ENCODE assay signal across 8 cellular contexts in genomic region chr16:3173892-3174617, GRCh38. TPM values are rescaled to one million over a fixed set of nuclear protein-coding genes. Genes with fewer than 3 reads are reported as not detected.
DNase-seq lines count a peak whose midpoint lies in the region; ATAC-seq and TF ChIP-seq lines count a peak whose summit lies in the region.

No MANE protein-coding gene starts in this region.

- H3K9me3 Mint-ChIP-seq in GM23338 = peaks cover 11% of the 10 kb centered on the region; the same call in 2 of the 3 replicates

- DNase-seq in COR-L47 (lab: John Stamatoyannopoulos, UW) (peak; percentile 27), GM23338 (ENCODE audit: low spot score) (peak; percentile 97), SJCRH30 (peak; percentile 70 to 85), fibroblast of villous mesenchyme (ENCODE audit: low read depth) (no peak), inferior parietal cortex (ENCODE audit: extremely low spot score) (no peak)
- DNase-seq in activated effector memory CD4-positive, alpha-beta T cell treated with Interleukin-2 at 50 U/mL for 16 hours = no peak

- H3K27ac ChIP-seq in GM23338 (ENCODE audit: low read depth) (peak overlapping the region; percentile 81), SJCRH30 (no peak overlapping the region)

- H3K4me3 ChIP-seq in GM23338 (peak overlapping the region; percentile 85), SJCRH30 (peak overlapping the region; percentile 47), fibroblast of villous mesenchyme (ENCODE audit: low read depth, low read length) (peak overlapping the region; percentile 44)

- H3K9me2 ChIP-seq in GM23338 (ENCODE audit: insufficient read depth) = no peaks in the 10 kb centered on the region

- no peaks in the 10 kb centered on the region for H3K36me3 ChIP-seq in GM23338 (ENCODE audit: insufficient read depth)
- H3K36me3 ChIP-seq in SJCRH30 = no peaks in the 10 kb centered on the region

- peak overlapping the region; percentile 71 for H3K4me3 Mint-ChIP-seq in GM23338

- ATAC-seq in GM23338 (peak; percentile 15), GM21619 (IDR thresholded peaks at IDR 0.05; ENCODE audit: unreplicated experiment) (no peak), GM18873 (IDR thresholded peaks at IDR 0.05; ENCODE audit: low FRiP score, unreplicated experiment) (no peak)

- H3K79me2 ChIP-seq in GM23338 (replicated peaks; ENCODE audit: insufficient read depth) = no peaks in the 10 kb centered on the region

- peak overlapping the region; percentile 56; the same call in 1 of the 2 replicates for H3K27ac Mint-ChIP-seq in GM23338

- peak overlapping the region; percentile 84 for H3K4me2 ChIP-seq in GM23338

- H2AFZ ChIP-seq in GM23338 = peak overlapping the region; percentile 12; the same call in 1 of the 2 replicates

- H3K36me3 Mint-ChIP-seq in GM23338 (ENCODE audit: low read depth) = peaks cover 3% of the 10 kb centered on the region; the same call in 2 of the 3 replicates

- TF ChIP-seq CTCF in GM23338 (conservative IDR thresholded peaks at IDR 0.05; ENCODE audit: low read depth in 2 of 2) = peak; percentile 82 to 83
- TF ChIP-seq CTCF in fibroblast of villous mesenchyme (IDR thresholded peaks at IDR 0.05; ENCODE audit: insufficient read depth, low read depth, low read length) = peak; percentile 45

- peaks cover 26% of the 10 kb centered on the region for H3K27me3 ChIP-seq in GM23338 (ENCODE audit: insufficient read depth)
- H3K27me3 ChIP-seq in SJCRH30 = no peaks in the 10 kb centered on the region

- peaks cover 56% of the 10 kb centered on the region for H3F3A ChIP-seq in GM23338 (replicated peaks; ENCODE audit: low read depth)

- H3K4me1 ChIP-seq in GM23338 (ENCODE audit: insufficient read depth) = peaks cover 3% of the 10 kb centered on the region; the same call in 1 of the 2 replicates
- peaks cover 6% of the 10 kb centered on the region for H3K4me1 ChIP-seq in SJCRH30

- peaks cover 21% of the 10 kb centered on the region for H3K4me1 Mint-ChIP-seq in GM23338

- H4K20me1 ChIP-seq in GM23338 (replicated peaks; ENCODE audit: insufficient read depth) = no peaks in the 10 kb centered on the region; the same call in none of the 2 replicates

- no peaks in the 10 kb centered on the region for H3K9me3 ChIP-seq in SJCRH30 (replicated peaks)

- peaks cover 56% of the 10 kb centered on the region for H3K27me3 Mint-ChIP-seq in GM23338 (ENCODE audit: insufficient read depth, low read depth, poor library complexity)

TF ChIP-seq in GM23338, 12 proteins besides CTCF, POLR2A, EP300 and RAD21:
- TF ChIP-seq NANOG (IDR thresholded peaks at IDR 0.05; ENCODE audit: borderline replicate concordance) (no peak), POLR2AphosphoS5 (IDR thresholded peaks at IDR 0.05; ENCODE audit: low read depth) (0 out of 2 replicates have a peak, but pooled peaks have one; percentile 16), CREB1 (CRISPR knock-in tag; IDR thresholded peaks at IDR 0.05; ENCODE audit: low read depth) (peak; percentile 49)

RNA-seq across cellular contexts. Expression of gene OR1F1, which starts 13.9 kb away (rescaled TPM):
- 0.38 TPM in 1 of 2 replicates, not detected in the other for total RNA-seq in GM23338 (2014; rRNA removed; shearing (Covaris generic))
- not detected in 2 replicates for polyA plus RNA-seq in GM23338 (2016; fragmentation: Nextera tagmentation; extraction: Ambion mirVana)
- total RNA-seq in SJCRH30 (2014; rRNA removed; shearing (Covaris generic)) = 0.47 TPM in 1 of 2 replicates, not detected in the other
- under 0.01 and 0.43 TPM in 2 replicates for total RNA-seq in fibroblast of villous mesenchyme

RNA-seq across cellular contexts. Expression of gene ZNF213, which starts 39.2 kb away (rescaled TPM):
- 10.4 and 10.6 TPM in 2 replicates for total RNA-seq in GM23338 (2014; rRNA removed; shearing (Covaris generic))
- polyA plus RNA-seq in GM23338 (2016; fragmentation: Nextera tagmentation; extraction: Ambion mirVana) = 2.9 and 3.5 TPM in 2 replicates
- total RNA-seq in SJCRH30 (2014; rRNA removed; shearing (Covaris generic)) = 2.5 and 3.0 TPM in 2 replicates
- 3.5 and 5.5 TPM in 2 replicates for total RNA-seq in fibroblast of villous mesenchyme

Comparison
In these comparisons a context has a peak if more than half of its experiments do, and no peak if none do; other contexts are left out.
1. DNase-seq: peak in COR-L47 (single experiment), GM23338 (single experiment) and SJCRH30 (2 of 2); none in fibroblast of villous mesenchyme (single experiment), inferior parietal cortex (single experiment) and activated effector memory CD4-positive, alpha-beta T cell treated with Interleukin-2 at 50 U/mL for 16 hours (single experiment).
2. Peak in every context shown above with its lines, with median percentiles within 50 percentile points of each other: H3K4me3 ChIP-seq.